ENCODE assay signal across 16 cellular contexts in the genomic region with DNA sequence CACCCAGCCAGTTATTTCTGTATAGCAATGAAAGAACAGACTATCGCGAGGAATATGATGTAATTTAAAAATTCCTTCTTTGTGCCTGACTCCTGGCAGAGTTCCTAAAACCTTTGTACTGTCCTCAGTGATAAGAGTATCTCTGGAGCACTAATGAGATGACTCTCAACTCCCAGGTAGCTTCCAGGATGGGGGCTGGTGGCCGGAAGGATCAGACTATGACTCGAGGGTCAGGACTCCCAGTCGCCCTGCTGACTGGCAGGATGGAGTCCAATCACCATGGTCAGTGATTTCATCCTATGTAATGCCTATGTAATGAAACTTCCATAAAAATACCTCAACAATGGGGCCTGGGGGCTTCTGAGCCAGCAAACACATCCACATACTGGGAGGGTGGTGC.
DNase-seq lines count a peak whose midpoint lies in the region; ATAC-seq, FAIRE-seq and TF ChIP-seq lines count a peak whose summit lies in the region.
"Had no signal": no experiment of that assay in that cellular context is flagged by ENCODE, and none has a peak within 500 bp of the region (broad histone marks: within the 10 kb centered on the region; RNA-seq: fewer than 3 reads in every experiment).

No MANE protein-coding gene starts in this region.

- no peaks in the 10 kb centered on the region for H3K9me3 Mint-ChIP-seq in WTC11
- H3K9me3 Mint-ChIP-seq: GM23338 had no signal

- no peak overlapping the region for H3K27ac ChIP-seq in right lobe of liver
- no peak overlapping the region for H3K27ac ChIP-seq in HepG2 (ENCODE audit: extremely low read length, insufficient read depth, low read length)
- no peak overlapping the region for H3K27ac ChIP-seq in gastrocnemius medialis
- H3K27ac ChIP-seq in right cardiac atrium (ENCODE audit: low read length), result no peak overlapping the region
- H3K27ac ChIP-seq: SJCRH30 had no signal

- no peak overlapping the region for H3K4me3 ChIP-seq in right lobe of liver
- no peak overlapping the region for H3K4me3 ChIP-seq in HepG2 (replicated peaks in 1 of 3; ENCODE audit: insufficient read depth in 1 of 3, low read depth in 2 of 3, low read length in 3 of 3)
- H3K4me3 ChIP-seq in BE2C (ENCODE audit: low read depth, low read length), result no peak overlapping the region
- no peak overlapping the region for H3K4me3 ChIP-seq in gastrocnemius medialis
- no peak overlapping the region for H3K4me3 ChIP-seq in right cardiac atrium (ENCODE audit: low read length)
- H3K4me3 ChIP-seq: GM23338, SJCRH30 had no signal

- H3K4me1 Mint-ChIP-seq in WTC11, result peaks cover 40% of the 10 kb centered on the region

- ATAC-seq in right lobe of liver, result peak in 3 of 4 donors; percentile 8 to 41 (median 31)
- no peak for ATAC-seq in HepG2
- no peak for ATAC-seq in WTC11
- ATAC-seq in gastrocnemius medialis, result no peak
- ATAC-seq in right cardiac atrium, result no peak
- ATAC-seq: GM23338 had no signal

- H3K4me1 ChIP-seq in right lobe of liver (peaks cover 0 to 11% (median 0%) of the 10 kb centered on the region in 4 donors), HepG2 (ENCODE audit: insufficient read depth, low read length) (no peaks in the 10 kb centered on the region), BE2C (no peaks in the 10 kb centered on the region), gastrocnemius medialis (no peaks in the 10 kb centered on the region), right cardiac atrium (ENCODE audit: control insufficient read depth, insufficient read depth, low read length) (peaks cover 2% of the 10 kb centered on the region)

- H3K9ac ChIP-seq in HepG2 (ENCODE audit: insufficient read depth, low read depth, low read length), result no peak overlapping the region

- TF ChIP-seq CTCF in right lobe of liver (IDR thresholded peaks at IDR 0.05), result no peak
- TF ChIP-seq CTCF in HepG2 (CRISPR knock-in tag; IDR thresholded peaks at IDR 0.05), result no peak
- TF ChIP-seq CTCF in WTC11 (IDR thresholded peaks at IDR 0.05), result no peak
- TF ChIP-seq CTCF in BE2C (IDR thresholded peaks at IDR 0.05; ENCODE audit: low read depth, low read length), result no peak
- TF ChIP-seq CTCF in gastrocnemius medialis (IDR thresholded peaks at IDR 0.05 in 4 of 5, conservative IDR thresholded peaks at IDR 0.05 in 1 of 5), result no peak

- no peak overlapping the region for H3K4me3 Mint-ChIP-seq in WTC11
- H3K4me3 Mint-ChIP-seq: GM23338 had no signal

- no peaks in the 10 kb centered on the region for H3K79me2 ChIP-seq in HepG2 (ENCODE audit: insufficient read depth, low read length)

- H3K27me3 Mint-ChIP-seq in WTC11 (ENCODE audit: low read depth), result no peaks in the 10 kb centered on the region

- peaks cover 11% of the 10 kb centered on the region for H3K36me3 Mint-ChIP-seq in WTC11

- TF ChIP-seq POLR2A in right lobe of liver (IDR thresholded peaks at IDR 0.05), result no peak
- TF ChIP-seq POLR2A in HepG2 (IDR thresholded peaks at IDR 0.05; ENCODE audit: insufficient read depth in 1 of 2, low read depth in 2 of 2, low read length in 2 of 2), result no peak
- TF ChIP-seq POLR2A in gastrocnemius medialis (IDR thresholded peaks at IDR 0.05), result no peak

- BruUV-seq in HepG2 (replicated peaks; lab: Mats Ljungman, UMichigan), result no TSS peak

- H3K36me3 ChIP-seq in right lobe of liver (peaks cover 0 to 5% (median 0%) of the 10 kb centered on the region in 4 donors), HepG2 (replicated peaks in 1 of 2; ENCODE audit: control insufficient read depth in 1 of 2, insufficient read depth in 2 of 2, low read length in 2 of 2) (peaks cover 31 to 65% of the 10 kb centered on the region in 2 experiments), BE2C (no peaks in the 10 kb centered on the region), gastrocnemius medialis (no peaks in the 10 kb centered on the region)
- H3K36me3 ChIP-seq: SJCRH30 had no signal

- no peak for TF ChIP-seq EP300 in HepG2 (IDR thresholded peaks at IDR 0.05; ENCODE audit: low read depth in 2 of 2, low read length in 2 of 2)
- TF ChIP-seq EP300 in HepG2 (CRISPR knock-in tag; IDR thresholded peaks at IDR 0.05; ENCODE audit: borderline replicate concordance), result no peak

- no peak overlapping the region for H3K4me2 ChIP-seq in HepG2 (ENCODE audit: low read depth, low read length)
- H3K4me2 ChIP-seq: GM23338 had no signal

- 35% methylated on average over 4 of the region's 5 CpGs for WGBS in right lobe of liver (ENCODE audit: insufficient coverage, low coverage, low lambda C conversion rate, missing lambda C conversion rate)
- 97% methylated on average over 5 of the region's 5 CpGs for WGBS in HepG2 (ENCODE audit: low lambda C conversion rate)
- 58% methylated on average over 5 of the region's 5 CpGs for WGBS in right cardiac atrium

- TF ChIP-seq RAD21 in HepG2 (CRISPR knock-in tag; IDR thresholded peaks at IDR 0.05), result no peak

- H4K20me1 ChIP-seq in HepG2 (ENCODE audit: insufficient read depth, low read length), result 0 out of 2 replicates have a peak, but pooled peaks cover 8% of the 10 kb centered on the region

- no peaks in the 10 kb centered on the region for H3K9me3 ChIP-seq in right lobe of liver
- no peaks in the 10 kb centered on the region for H3K9me3 ChIP-seq in HepG2 (ENCODE audit: low read length)
- no peaks in the 10 kb centered on the region for H3K9me3 ChIP-seq in BE2C
- no peaks in the 10 kb centered on the region for H3K9me3 ChIP-seq in gastrocnemius medialis
- H3K9me3 ChIP-seq in right cardiac atrium (ENCODE audit: control insufficient read depth, low read length), result no peaks in the 10 kb centered on the region
- H3K9me3 ChIP-seq: SJCRH30 had no signal

- H3K27me3 ChIP-seq in right lobe of liver (no peaks in the 10 kb centered on the region), HepG2 (ENCODE audit: control insufficient read depth in 1 of 2, insufficient read depth in 2 of 2, low read length in 2 of 2) (no peaks in the 10 kb centered on the region), BE2C (peaks cover 19% of the 10 kb centered on the region), gastrocnemius medialis (peaks cover 7 to 14% (median 7%) of the 10 kb centered on the region in 3 donors), right cardiac atrium (ENCODE audit: control insufficient read depth, insufficient read depth) (no peaks in the 10 kb centered on the region)

- no peak for FAIRE-seq in HepG2 (lab: Jason Lieb, UNC)

- H2AFZ ChIP-seq in HepG2 (ENCODE audit: low read length), result no peak overlapping the region
- H2AFZ ChIP-seq: GM23338 had no signal

- in situ Hi-C loops in HepG2 (cut with HindIII; ENCODE audit: extremely low pct_ligation_motif_present, low pct_unique_long_range_greater_than_20kb), result no loop called here
- in situ Hi-C loops in gastrocnemius medialis (cut with MboI; ENCODE audit: low sequenced_read_pairs in 4 of 4), result no loop called here

- intact Hi-C loops in right lobe of liver (cut with DNase I), result loop anchor here in 1 of 2 donors (10.0 kb wide), 1 partner anchor 227 kb away; no protein-coding TSS in a partner anchor
- intact Hi-C loops in HepG2 (cut with micrococcal nuclease; ENCODE audit: unreplicated experiment), result no loop called here
- intact Hi-C loops in gastrocnemius medialis (cut with DNase I; ENCODE audit: low total_unique reads), result no loop called here
- intact Hi-C loops in right cardiac atrium (cut with DNase I), result no loop called here

- POLR2A ChIA-PET in HepG2 (lab: Yijun Ruan, JAX) (no interaction called here), WTC11 (lab: Charles Lee) (no interaction called here)

- CTCF ChIA-PET in HepG2 (lab: Yijun Ruan, JAX; ENCODE audit: low intra/inter-chr PET ratio, low total read pairs) (no interaction called here), WTC11 (lab: Charles Lee) (interaction anchor here (1.4 kb wide), 1 partner anchor 30 kb away, joined by 6 read pairs; no protein-coding TSS in a partner anchor)

- DNase-seq in right lobe of liver (no peak), HepG2 (ENCODE audit: low spot score) (no peak), WTC11 (ENCODE audit: low spot score) (no peak), kidney glomerular epithelial cell (lab: John Stamatoyannopoulos, UW) (peak; percentile 53), BE2C (no peak), gastrocnemius medialis (no peak), right cardiac atrium (no peak), foreskin melanocyte (no peak)
- DNase-seq: 8988T, MM.1S, NCI-H1105 treated with DMSO at 0.1 percent for 48 hours, NCI-H187 treated with DMSO at 0.1 percent for 48 hours, NCI-H446 treated with DMSO at 0.1 percent for 48 hours, RPMI8226, SJCRH30 had no signal

- 0 out of 2 replicates have a peak overlapping the region, but pooled peaks have one; percentile 70 for H3K27ac Mint-ChIP-seq in WTC11
- H3K27ac Mint-ChIP-seq: GM23338 had no signal

TF ChIP-seq in WTC11, 78 proteins besides CTCF, POLR2A, EP300 and RAD21 (continues in another document):
- TF ChIP-seq, protein P1, sequence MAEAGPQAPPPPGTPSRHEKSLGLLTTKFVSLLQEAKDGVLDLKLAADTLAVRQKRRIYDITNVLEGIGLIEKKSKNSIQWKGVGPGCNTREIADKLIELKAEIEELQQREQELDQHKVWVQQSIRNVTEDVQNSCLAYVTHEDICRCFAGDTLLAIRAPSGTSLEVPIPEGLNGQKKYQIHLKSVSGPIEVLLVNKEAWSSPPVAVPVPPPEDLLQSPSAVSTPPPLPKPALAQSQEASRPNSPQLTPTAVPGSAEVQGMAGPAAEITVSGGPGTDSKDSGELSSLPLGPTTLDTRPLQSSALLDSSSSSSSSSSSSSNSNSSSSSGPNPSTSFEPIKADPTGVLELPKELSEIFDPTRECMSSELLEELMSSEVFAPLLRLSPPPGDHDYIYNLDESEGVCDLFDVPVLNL (CRISPR knock-in tag; IDR thresholded peaks at IDR 0.05; ENCODE audit: borderline replicate concordance, low read depth), result no peak
- no peak for TF ChIP-seq TEAD4 (CRISPR knock-in tag; IDR thresholded peaks at IDR 0.05)
- TF ChIP-seq, protein P2, sequence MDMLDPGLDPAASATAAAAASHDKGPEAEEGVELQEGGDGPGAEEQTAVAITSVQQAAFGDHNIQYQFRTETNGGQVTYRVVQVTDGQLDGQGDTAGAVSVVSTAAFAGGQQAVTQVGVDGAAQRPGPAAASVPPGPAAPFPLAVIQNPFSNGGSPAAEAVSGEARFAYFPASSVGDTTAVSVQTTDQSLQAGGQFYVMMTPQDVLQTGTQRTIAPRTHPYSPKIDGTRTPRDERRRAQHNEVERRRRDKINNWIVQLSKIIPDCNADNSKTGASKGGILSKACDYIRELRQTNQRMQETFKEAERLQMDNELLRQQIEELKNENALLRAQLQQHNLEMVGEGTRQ (CRISPR knock-in tag; IDR thresholded peaks at IDR 0.05), result no peak
- no peak for TF ChIP-seq TP53 (CRISPR knock-in tag; IDR thresholded peaks at IDR 0.05)
- no peak for TF ChIP-seq ZNF423 (CRISPR knock-in tag; IDR thresholded peaks at IDR 0.05)
- TF ChIP-seq, protein P3, sequence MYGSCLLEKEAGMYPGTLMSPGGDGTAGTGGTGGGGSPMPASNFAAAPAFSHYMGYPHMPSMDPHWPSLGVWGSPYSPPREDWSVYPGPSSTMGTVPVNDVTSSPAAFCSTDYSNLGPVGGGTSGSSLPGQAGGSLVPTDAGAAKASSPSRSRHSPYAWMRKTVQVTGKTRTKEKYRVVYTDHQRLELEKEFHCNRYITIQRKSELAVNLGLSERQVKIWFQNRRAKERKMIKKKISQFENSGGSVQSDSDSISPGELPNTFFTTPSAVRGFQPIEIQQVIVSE (CRISPR knock-in tag; IDR thresholded peaks at IDR 0.05; ENCODE audit: borderline replicate concordance), result no peak
- no peak for TF ChIP-seq ZNF317 (CRISPR knock-in tag; IDR thresholded peaks at IDR 0.05; ENCODE audit: borderline replicate concordance, low read depth)
- no peak for TF ChIP-seq MYBL2 (CRISPR knock-in tag; IDR thresholded peaks at IDR 0.05)
- TF ChIP-seq NR1H2 (CRISPR knock-in tag; IDR thresholded peaks at IDR 0.05), result no peak

Comparison
In these comparisons a context has a peak if more than half of its experiments do, and no peak if none do; other contexts are left out.
1. ATAC-seq: peak in right lobe of liver (3 of 4); none in HepG2 (single experiment), WTC11 (single experiment), gastrocnemius medialis (0 of 2) and right cardiac atrium (0 of 2).